ENCODE assay signal across 15 cellular contexts in the genomic region with DNA sequence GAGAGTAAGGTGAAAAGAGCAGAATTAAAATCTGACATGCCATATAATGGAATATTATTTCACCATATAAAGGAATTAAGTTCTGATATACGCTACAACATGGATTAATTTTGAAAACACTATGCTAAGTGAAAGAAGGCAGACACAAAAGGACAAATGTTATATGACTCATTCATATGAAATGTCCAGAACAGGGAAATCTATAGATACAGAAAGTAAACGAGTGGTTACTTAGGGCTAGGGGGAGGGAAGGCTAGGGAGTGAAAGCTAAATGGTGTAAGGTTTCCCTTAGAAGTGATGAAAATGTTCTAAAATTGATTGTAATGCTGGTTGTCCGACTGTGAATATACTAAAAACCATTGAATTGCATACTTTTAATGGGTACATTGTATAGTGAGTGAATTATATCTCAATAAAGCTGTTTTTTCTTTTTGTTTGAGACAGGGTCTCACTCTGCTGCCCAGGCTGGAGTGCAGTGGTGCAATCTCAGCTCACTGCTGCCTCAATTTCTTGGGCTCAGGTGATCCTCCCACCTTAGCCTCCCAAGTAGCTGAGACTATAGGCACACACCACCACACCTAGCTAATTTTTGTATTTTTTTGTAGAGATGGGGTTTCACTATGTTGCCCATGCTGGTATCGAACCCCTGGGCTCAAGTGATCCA. TPM values are rescaled to one million over a fixed set of nuclear protein-coding genes. Genes with fewer than 3 reads are reported as not detected.
DNase-seq lines count a peak whose midpoint lies in the region; ATAC-seq and TF ChIP-seq lines count a peak whose summit lies in the region.
"Had no signal": no experiment of that assay in that cellular context is flagged by ENCODE, and none has a peak within 500 bp of the region (broad histone marks: within the 10 kb centered on the region; RNA-seq: fewer than 3 reads in every experiment).

No MANE protein-coding gene starts in this region.

- ATAC-seq in activated CD8-positive, alpha-beta T cell treated with anti-CD3 and anti-CD28 coated beads for 36 hours = no peak
- ATAC-seq: naive thymus-derived CD8-positive, alpha-beta T cell had no signal

- H3K36me3 Mint-ChIP-seq in HFFc6 (ENCODE audit: low read depth) = peaks cover 16% of the 10 kb centered on the region
- H3K36me3 Mint-ChIP-seq in Calu3 (ENCODE audit: insufficient read depth, unreplicated experiment) = no peaks in the 10 kb centered on the region
- H3K36me3 Mint-ChIP-seq in activated CD8-positive, alpha-beta T cell treated with anti-CD3 and anti-CD28 coated beads for 36 hours (ENCODE audit: low read depth) = no peaks in the 10 kb centered on the region
- H3K36me3 Mint-ChIP-seq: activated naive CD4-positive, alpha-beta T cell treated with anti-CD3 and anti-CD28 coated beads, Interleukin-2, amount 50 U/mL, for 24 hours had no signal

- no TSS peak for BruUV-seq in Calu3 (replicated peaks; lab: Mats Ljungman, UMichigan)

- H3K4me1 ChIP-seq in mesenchymal stem cell (ENCODE audit: control insufficient read depth, insufficient read depth, low read depth, low read length) = peaks cover 3% of the 10 kb centered on the region

- no peak overlapping the region for H2BK5ac ChIP-seq in mesenchymal stem cell (ENCODE audit: low read depth, low read length, poor library complexity, severe bottlenecking)

- WGBS in mesenchymal stem cell = 50% methylated on average over 2 of the region's 4 CpGs

- intact Hi-C loops in Calu3 (cut with micrococcal nuclease; ENCODE audit: unreplicated experiment) = no loop called here
- intact Hi-C loops in activated CD8-positive, alpha-beta T cell treated with anti-CD3 and anti-CD28 coated beads for 36 hours (cut with micrococcal nuclease) = no loop called here

- no peak overlapping the region for H3K18ac ChIP-seq in mesenchymal stem cell (ENCODE audit: low read depth in 1 of 2, low read length in 2 of 2)

- no peak overlapping the region for H3K4me2 ChIP-seq in mesenchymal stem cell (ENCODE audit: low read length, poor library complexity, severe bottlenecking)

- CTCF ChIA-PET in Calu3 (lab: Charles Lee) = interaction anchor here (0.6 to 1.6 kb wide), 3 partner anchors 12 to 32 kb away, joined by 3 to 8 read pairs (median 4); a partner anchor contains a TSS
- CTCF ChIA-PET in activated CD8-positive, alpha-beta T cell treated with anti-CD3 and anti-CD28 coated beads for 36 hours (lab: Charles Lee) = interaction anchor here (0.6 to 2.6 kb wide), 2 partner anchors 12 to 79 kb away, joined by 3 to 13 read pairs; no protein-coding TSS in a partner anchor

- no peak overlapping the region for H2BK12ac ChIP-seq in mesenchymal stem cell (ENCODE audit: low read length in 2 of 2)

- H3K4me3 ChIP-seq in mesenchymal stem cell (ENCODE audit: insufficient read depth in 1 of 2, low read depth in 1 of 2, low read length in 2 of 2) = no peak overlapping the region

- POLR2A ChIA-PET in activated CD8-positive, alpha-beta T cell treated with anti-CD3 and anti-CD28 coated beads for 36 hours (lab: Charles Lee) = no interaction called here

- no peak overlapping the region for H3K23ac ChIP-seq in mesenchymal stem cell (ENCODE audit: low read length in 2 of 2)

- no peak overlapping the region for H2AFZ ChIP-seq in mesenchymal stem cell (ENCODE audit: low read depth, low read length)

- no peaks in the 10 kb centered on the region for H3K27me3 ChIP-seq in mesenchymal stem cell (ENCODE audit: control insufficient read depth in 1 of 2, insufficient read depth in 1 of 2, low read length in 2 of 2)

- H3K14ac ChIP-seq in mesenchymal stem cell (ENCODE audit: low read length in 2 of 2) = no peak overlapping the region

- H3K36me3 ChIP-seq in mesenchymal stem cell (ENCODE audit: control insufficient read depth in 1 of 2, insufficient read depth in 2 of 2, low read depth in 1 of 2, low read length in 2 of 2) = no peaks in the 10 kb centered on the region

- no peak overlapping the region for H4K8ac ChIP-seq in mesenchymal stem cell (ENCODE audit: low read length)

- H3K79me1 ChIP-seq in mesenchymal stem cell (replicated peaks; ENCODE audit: low read length, poor library complexity, severe bottlenecking) = no peaks in the 10 kb centered on the region

- H3K4ac ChIP-seq in mesenchymal stem cell (ENCODE audit: low read depth in 1 of 2, low read length in 2 of 2) = no peak overlapping the region

- DNase-seq in HFFc6 = peak; percentile 24
- peak; percentile 63 for DNase-seq in RPMI7951 (ENCODE audit: low read depth)
- peak; percentile 47 for DNase-seq in dermis blood vessel endothelial cell
- DNase-seq in mesenchymal stem cell = peak; percentile 82
- DNase-seq in Calu3 = no peak
- no peak for DNase-seq in UCSD-AML1 (lab: John Stamatoyannopoulos, UW; ENCODE audit: unreplicated experiment)
- DNase-seq in activated CD8-positive, alpha-beta T cell treated with anti-CD3 and anti-CD28 coated beads for 36 hours = no peak
- DNase-seq: activated CD4-positive, alpha-beta T cell treated with anti-CD3 and anti-CD28 coated beads, Interleukin-2, amount 10 ng/mL, durations not matched to agents 24 days and 14 days; activated T-cell treated with anti-CD3 and anti-CD28 coated beads for 4 hours; naive thymus-derived CD8-positive, alpha-beta T cell; NCI-H187; NCI-H526; posterior cingulate gyrus; Right ventricle myocardium superior had no signal

- H3K9me3 ChIP-seq in mesenchymal stem cell (ENCODE audit: control insufficient read depth, low read length) = peaks cover 13% of the 10 kb centered on the region

- H3K4me1 Mint-ChIP-seq in HFFc6 (ENCODE audit: low read depth) (peaks cover 10% of the 10 kb centered on the region), Calu3 (ENCODE audit: low read depth, unreplicated experiment) (peaks cover 8% of the 10 kb centered on the region)
- H3K4me1 Mint-ChIP-seq in activated CD8-positive, alpha-beta T cell treated with anti-CD3 and anti-CD28 coated beads for 36 hours (ENCODE audit: low read depth) = peaks cover 3% of the 10 kb centered on the region
- H3K4me1 Mint-ChIP-seq: activated naive CD4-positive, alpha-beta T cell treated with anti-CD3 and anti-CD28 coated beads, Interleukin-2, amount 50 U/mL, for 24 hours had no signal

- no peak overlapping the region for H3K9ac ChIP-seq in mesenchymal stem cell (ENCODE audit: low read length)

- H2BK120ac ChIP-seq in mesenchymal stem cell (ENCODE audit: low read depth, low read length) = no peak overlapping the region

- H3K27me3 Mint-ChIP-seq in HFFc6 (ENCODE audit: insufficient read depth) (peaks cover 2% of the 10 kb centered on the region; the same call in 1 of the 2 replicates), Calu3 (ENCODE audit: unreplicated experiment) (no peaks in the 10 kb centered on the region)
- no peaks in the 10 kb centered on the region for H3K27me3 Mint-ChIP-seq in activated CD8-positive, alpha-beta T cell treated with anti-CD3 and anti-CD28 coated beads for 36 hours
- H3K27me3 Mint-ChIP-seq: activated CD4-positive, alpha-beta T cell treated with anti-CD3 and anti-CD28 coated beads, Interleukin-2, amount 10 ng/mL, durations not matched to agents 24 days and 14 days; activated naive CD4-positive, alpha-beta T cell treated with anti-CD3 and anti-CD28 coated beads, Interleukin-2, amount 50 U/mL, for 24 hours had no signal

- H3K9me3 Mint-ChIP-seq in HFFc6 (peaks cover 12% of the 10 kb centered on the region), Calu3 (ENCODE audit: low read depth, unreplicated experiment) (peaks cover 4% of the 10 kb centered on the region)
- H3K9me3 Mint-ChIP-seq in activated CD8-positive, alpha-beta T cell treated with anti-CD3 and anti-CD28 coated beads for 36 hours = peaks cover 8% of the 10 kb centered on the region
- H3K9me3 Mint-ChIP-seq: activated naive CD4-positive, alpha-beta T cell treated with anti-CD3 and anti-CD28 coated beads, Interleukin-2, amount 50 U/mL, for 24 hours had no signal

- H2AK5ac ChIP-seq in mesenchymal stem cell (ENCODE audit: low read length, severe bottlenecking) = no peak overlapping the region

- no peak overlapping the region for H3K4me3 Mint-ChIP-seq in HFFc6
- H3K4me3 Mint-ChIP-seq in Calu3 (ENCODE audit: low read depth, unreplicated experiment) = no peak overlapping the region
- H3K4me3 Mint-ChIP-seq in activated CD8-positive, alpha-beta T cell treated with anti-CD3 and anti-CD28 coated beads for 36 hours = no peak overlapping the region
- H3K4me3 Mint-ChIP-seq: activated CD4-positive, alpha-beta T cell treated with anti-CD3 and anti-CD28 coated beads, Interleukin-2, amount 10 ng/mL, durations not matched to agents 24 days and 14 days; activated naive CD4-positive, alpha-beta T cell treated with anti-CD3 and anti-CD28 coated beads, Interleukin-2, amount 50 U/mL, for 24 hours; naive thymus-derived CD8-positive, alpha-beta T cell had no signal

- H4K91ac ChIP-seq in mesenchymal stem cell (ENCODE audit: low read length) = no peak overlapping the region

- H3K27ac Mint-ChIP-seq in HFFc6 = peak overlapping the region; percentile 57
- no peak overlapping the region for H3K27ac Mint-ChIP-seq in Calu3 (ENCODE audit: unreplicated experiment)
- no peak overlapping the region for H3K27ac Mint-ChIP-seq in activated CD8-positive, alpha-beta T cell treated with anti-CD3 and anti-CD28 coated beads for 36 hours
- H3K27ac Mint-ChIP-seq: activated CD4-positive, alpha-beta T cell treated with anti-CD3 and anti-CD28 coated beads, Interleukin-2, amount 10 ng/mL, durations not matched to agents 24 days and 14 days; activated naive CD4-positive, alpha-beta T cell treated with anti-CD3 and anti-CD28 coated beads, Interleukin-2, amount 50 U/mL, for 24 hours had no signal

- H3K27ac ChIP-seq in mesenchymal stem cell (ENCODE audit: low read length, poor library complexity, severe bottlenecking) = no peak overlapping the region

- no peak overlapping the region for H2BK15ac ChIP-seq in mesenchymal stem cell (ENCODE audit: low read depth, poor library complexity, severe bottlenecking)

- no peak for TF ChIP-seq CTCF in HFFc6 (IDR thresholded peaks at IDR 0.05)
- no peak for TF ChIP-seq CTCF in Calu3 (IDR thresholded peaks at IDR 0.05; ENCODE audit: unreplicated experiment)
- TF ChIP-seq CTCF in activated CD8-positive, alpha-beta T cell treated with anti-CD3 and anti-CD28 coated beads for 36 hours (IDR thresholded peaks at IDR 0.05) = no peak

RNA-seq across cellular contexts. Expression of a gene that starts 8.2 kb away (rescaled TPM):
- 1 to 10 TPM in 2 of 6 experiments, under 1 TPM in 4; 0.19 to 2.0 (median 0.37) TPM for total RNA-seq in HFFc6 (2021; fragmentation: NEBNext Ultra II Directional; extraction: Animal tissue kit (Norgen Biotek cat#: 25700))
- total RNA-seq in RPMI7951 (2014; rRNA removed; shearing (Covaris generic)) = 1.8 and 2.5 TPM in 2 replicates
- 0.17 and 2.0 TPM in 2 replicates for total RNA-seq in dermis blood vessel endothelial cell
- 0.03 TPM for polyA plus RNA-seq in mesenchymal stem cell (2013, experiment 1 of 2)
- 0.07 TPM for polyA plus RNA-seq in mesenchymal stem cell (2013, experiment 2 of 2)
- not detected in 2 replicates for total RNA-seq in Calu3 (2022)
- not detected for total RNA-seq in activated CD8-positive, alpha-beta T cell treated with anti-CD3 and anti-CD28 coated beads for 36 hours
- total RNA-seq: activated CD4-positive, alpha-beta T cell treated with anti-CD3 and anti-CD28 coated beads, Interleukin-2, amount 10 ng/mL, durations not matched to agents 24 days and 14 days had no signal

RNA-seq across cellular contexts. Expression of a gene that starts 31.7 kb away (rescaled TPM):
- total RNA-seq in HFFc6 (2021; fragmentation: NEBNext Ultra II Directional; extraction: Animal tissue kit (Norgen Biotek cat#: 25700)) = 10 to 100 TPM; 20.6 to 25.2 (median 22.5) TPM
- 47.8 and 63.7 TPM in 2 replicates for total RNA-seq in RPMI7951 (2014; rRNA removed; shearing (Covaris generic))
- total RNA-seq in dermis blood vessel endothelial cell = 41.9 and 53.4 TPM in 2 replicates
- polyA plus RNA-seq in mesenchymal stem cell (2013, experiment 1 of 2) = 20.5 TPM
- polyA plus RNA-seq in mesenchymal stem cell (2013, experiment 2 of 2) = 22.6 TPM
- total RNA-seq in Calu3 (2022) = 36.2 and 42.7 TPM in 2 replicates
- total RNA-seq in activated CD8-positive, alpha-beta T cell treated with anti-CD3 and anti-CD28 coated beads for 36 hours = 10 to 100 TPM; 16.0 to 16.3 TPM

Comparison
In these comparisons a context has a peak if more than half of its experiments do, and no peak if none do; other contexts are left out.
1. DNase-seq: peak in HFFc6 (single experiment), RPMI7951 (single experiment), dermis blood vessel endothelial cell (single experiment) and mesenchymal stem cell (single experiment); none in Calu3 (single experiment), UCSD-AML1 (single experiment) and activated CD8-positive, alpha-beta T cell treated with anti-CD3 and anti-CD28 coated beads for 36 hours (single experiment).